ENCODE assay signal across 8 cellular contexts in the genomic region with DNA sequence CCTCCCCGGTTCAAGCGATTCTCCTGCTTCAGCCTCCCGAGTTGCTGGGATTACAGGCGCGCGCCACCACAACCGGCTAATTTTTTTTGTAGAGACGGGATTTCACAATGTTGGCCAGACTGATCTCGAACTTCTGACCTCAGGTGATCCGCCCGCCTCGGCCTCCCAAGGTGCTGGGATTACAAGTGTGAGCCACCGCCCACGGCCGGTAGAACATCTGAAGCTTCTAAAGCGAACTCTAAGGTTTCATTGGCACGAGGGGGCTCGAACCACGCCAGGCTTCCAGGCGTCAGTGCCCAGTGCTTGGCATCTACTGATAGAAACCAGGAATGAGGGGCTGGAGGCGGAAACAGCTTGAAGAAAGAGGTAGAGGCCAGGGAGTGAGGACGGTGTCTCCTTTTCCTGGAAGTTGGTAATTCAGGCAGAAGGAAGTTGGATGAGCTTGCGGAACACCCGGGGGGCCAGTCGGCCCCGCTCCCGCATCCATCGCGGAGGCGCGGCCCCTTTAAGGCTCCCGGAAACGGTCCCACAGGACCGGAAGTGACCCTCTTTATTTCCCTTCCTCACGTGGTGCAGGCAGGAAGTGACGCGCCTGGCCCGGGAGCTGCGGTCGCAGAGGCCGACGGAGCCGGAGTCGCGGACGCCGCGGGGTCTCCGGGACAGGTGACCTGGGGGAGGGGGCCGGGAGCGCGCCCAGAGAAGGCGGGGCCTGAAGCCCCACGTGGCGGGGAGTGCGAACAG. TPM values are rescaled to one million over a fixed set of nuclear protein-coding genes. Genes with fewer than 3 reads are reported as not detected.
DNase-seq lines count a peak whose midpoint lies in the region; TF ChIP-seq lines count a peak whose summit lies in the region.

Gene CCDC9, plus strand, starts transcription at position 579 of the 741 bp plus-strand sequence. CDS start 1,876 bp downstream, outside the sequence.

- H3K4me3 ChIP-seq in GM06990 (replicated peaks; ENCODE audit: low read depth, low read length) (peak within 1 kb of the TSS; percentile 67), SJSA1 (peak within 1 kb of the TSS; percentile 50), trophoblast cell (ENCODE audit: low read depth, low read length) (peak within 1 kb of the TSS; percentile 77)

- H3K23ac ChIP-seq in trophoblast cell (ENCODE audit: low read length), result no peak within 1 kb of the TSS

- H3K27me3 ChIP-seq in GM06990 (replicated peaks; ENCODE audit: control insufficient read depth, insufficient read depth, low read length), result no peaks in the 10 kb centered on the region
- H3K27me3 ChIP-seq in SJSA1 (replicated peaks), result no peaks in the 10 kb centered on the region
- no peaks in the 10 kb centered on the region for H3K27me3 ChIP-seq in trophoblast cell (ENCODE audit: insufficient read depth, low read length)

- peak within 1 kb of the TSS; percentile 71 for H3K4ac ChIP-seq in trophoblast cell (ENCODE audit: low read depth, low read length)

- H3K14ac ChIP-seq in trophoblast cell (ENCODE audit: low read length), result peak within 1 kb of the TSS; percentile 75

- H4K8ac ChIP-seq in trophoblast cell (ENCODE audit: low read depth, low read length), result peak within 1 kb of the TSS; percentile 93

- H2AFZ ChIP-seq in trophoblast cell (ENCODE audit: insufficient read depth, low read length, poor library complexity), result peak within 1 kb of the TSS; percentile 80

- H3K4me2 ChIP-seq in trophoblast cell (ENCODE audit: low read length), result peak within 1 kb of the TSS; percentile 85

- intact Hi-C loops in cardiac septum (cut with DNase I), result loop anchor here (2.0 kb wide), 1 partner anchor 29 kb away; no protein-coding TSS in a partner anchor

- TF ChIP-seq CTCF in GM06990 (IDR thresholded peaks at IDR 0.05; ENCODE audit: insufficient read depth, low read length, poor library complexity, severe bottlenecking), result no peak

- H4K12ac ChIP-seq in trophoblast cell (ENCODE audit: low read depth, low read length), result peak within 1 kb of the TSS; percentile 66

- CTCF ChIA-PET in HEK293T (lab: Yijun Ruan, JAX), result interaction anchor here (0.6 to 1.4 kb wide), 6 partner anchors 9 to 484 kb away, joined by 3 to 7 read pairs (median 4); no protein-coding TSS in a partner anchor

- POLR2A ChIA-PET in HEK293T (lab: Yijun Ruan, JAX), result interaction anchor here (0.7 to 2.8 kb wide), 15 partner anchors 9 to 172 kb away, joined by 3 to 44 read pairs (median 8); partner anchors contain the start of genes DHX34, INAFM1, SAE1 and ZC3H4

- DNase-seq in GM06990 (ENCODE audit: extremely low read depth, insufficient read length), result peak; percentile 97
- peak; percentile 90 for DNase-seq in HEK293T (ENCODE audit: extremely low spot score)
- DNase-seq in MV-4-11 (lab: John Stamatoyannopoulos, UW), result peak; percentile 97
- peak; percentile 92 to 97 for DNase-seq in SJSA1 (ENCODE audit: low read depth in 1 of 2, low spot score in 2 of 2)
- DNase-seq in activated naive CD8-positive, alpha-beta T cell treated with anti-CD3 and anti-CD28 coated beads, Interleukin-2, amount 50 U/mL, for 16 hours (ENCODE audit: low read depth, low spot score), result peak; percentile 88
- peak; percentile 98 for DNase-seq in cardiac septum (ENCODE audit: low spot score)
- DNase-seq in trophoblast cell, result peak; percentile 93 to 94
- peak; percentile 97 for DNase-seq in ureter (ENCODE audit: low spot score)

- peaks cover 9% of the 10 kb centered on the region for H3K36me3 ChIP-seq in GM06990 (ENCODE audit: control insufficient read depth, insufficient read depth, low read length)
- peaks cover 35% of the 10 kb centered on the region for H3K36me3 ChIP-seq in SJSA1
- peaks cover 25 to 28% of the 10 kb centered on the region in 2 experiments for H3K36me3 ChIP-seq in trophoblast cell (ENCODE audit: control insufficient read depth in 1 of 2, insufficient read depth in 2 of 2, low read length in 2 of 2)

- peaks cover 10% of the 10 kb centered on the region for H3K79me2 ChIP-seq in trophoblast cell (ENCODE audit: control insufficient read depth, insufficient read depth, low read length, poor library complexity)

- peak within 1 kb of the TSS; percentile 85 for H4K91ac ChIP-seq in trophoblast cell (ENCODE audit: low read depth, low read length)

- H3K9ac ChIP-seq in trophoblast cell (ENCODE audit: low read length), result peak within 1 kb of the TSS; percentile 57

- peak within 1 kb of the TSS; percentile 42 for H2AK5ac ChIP-seq in trophoblast cell (ENCODE audit: low read length)

- peaks cover 18% of the 10 kb centered on the region for H3K79me1 ChIP-seq in trophoblast cell (ENCODE audit: low read length)

- H3K18ac ChIP-seq in trophoblast cell (ENCODE audit: low read length), result peak within 1 kb of the TSS; percentile 58

- H3K4me1 ChIP-seq in SJSA1 (replicated peaks), result peaks cover 38% of the 10 kb centered on the region
- H3K4me1 ChIP-seq in trophoblast cell (ENCODE audit: control insufficient read depth in 1 of 2, insufficient read depth in 2 of 2, low read length in 2 of 2), result peaks cover 15 to 21% of the 10 kb centered on the region in 2 experiments

- H3K9me3 ChIP-seq in SJSA1 (replicated peaks), result no peaks in the 10 kb centered on the region
- H3K9me3 ChIP-seq in trophoblast cell (ENCODE audit: insufficient read depth, low read depth, low read length), result no peaks in the 10 kb centered on the region

- peak within 1 kb of the TSS; percentile 6 for H2BK12ac ChIP-seq in trophoblast cell (ENCODE audit: low read length)

- peak within 1 kb of the TSS; percentile 73 for H2BK120ac ChIP-seq in trophoblast cell (ENCODE audit: insufficient read depth, low read length, poor library complexity)

- H3K27ac ChIP-seq in SJSA1 (peak within 1 kb of the TSS; percentile 90), trophoblast cell (ENCODE audit: low read depth, low read length) (peak within 1 kb of the TSS; percentile 89)

- WGBS in trophoblast cell (ENCODE audit: extremely low coverage, insufficient coverage, insufficient read length), result no CpG with 5 or more reads among the region's 56 CpGs

- peak within 1 kb of the TSS; percentile 77 for H2BK5ac ChIP-seq in trophoblast cell (ENCODE audit: low read depth, low read length, poor library complexity)

TF ChIP-seq in HEK293T, 16 proteins besides CTCF, POLR2A, EP300 and RAD21:
- TF ChIP-seq L3MBTL2 (conservative IDR thresholded peaks at IDR 0.05) (peak; percentile 44; the same call in 1 of the 2 replicates), SUZ12 (IDR thresholded peaks at IDR 0.05) (no peak), ELF4 (IDR thresholded peaks at IDR 0.05) (no peak; the same call in 1 of the 2 replicates)

RNA-seq across cellular contexts. Expression of gene CCDC9, which starts in this region (rescaled TPM):
- 8.0 and 12.1 TPM in 2 replicates for total RNA-seq in SJSA1 (2014; rRNA removed; shearing (Covaris generic))
- total RNA-seq in cardiac septum, result 23.1 TPM
- polyA plus RNA-seq in trophoblast cell (2013), result 57.9 and 62.1 TPM in 2 replicates
- total RNA-seq in ureter, result 37.2 TPM

Comparison
In these comparisons a context has a peak if more than half of its experiments do, and no peak if none do; other contexts are left out.
1. Peak in every context shown above with its lines: DNase-seq, H3K4me3 ChIP-seq and H3K27ac ChIP-seq.